ENCODE assay signal across 8 cellular contexts in genomic region chr20:45098096-45098773, GRCh38.
A peak's percentile ranks its signal among the peaks of the same experiment; 100 is the strongest.
DNase-seq lines count a peak whose midpoint lies in the region; ATAC-seq lines count a peak whose summit lies in the region.

No MANE protein-coding gene starts in this region.

- H3K4me1 ChIP-seq in adipocyte (ENCODE audit: control insufficient read depth, insufficient read depth, low read length) (peaks cover 3% of the 10 kb centered on the region), iPS DF 6.9 (ENCODE audit: control insufficient read depth, insufficient read depth, low read length) (peaks cover 6% of the 10 kb centered on the region)

- no peak overlapping the region for H3K27ac ChIP-seq in iPS DF 6.9 (ENCODE audit: low read length)

- DNase-seq in activated CD4-positive, CD25-positive, alpha-beta regulatory T cell treated with anti-CD3 and anti-CD28 coated beads, Interleukin-2, amount 50 U/mL, for 72 hours = peak; percentile 44
- DNase-seq in activated CD4-positive, CD25-positive, alpha-beta regulatory T cell (lab: John Stamatoyannopoulos, UW) = no peak
- DNase-seq in adipocyte (ENCODE audit: low read depth) (peak; percentile 51), iPS DF 6.9 (ENCODE audit: low read depth, low spot score) (peak; percentile 57), midbrain (lab: John Stamatoyannopoulos, UW) (no peak), GM19238 (ENCODE audit: insufficient read length, low spot score) (no peak)
- DNase-seq in stimulated activated effector memory CD8-positive, alpha-beta T cell treated with anti-CD3 and anti-CD28 coated beads, Interleukin-12 subunit alpha, Interleukin-12 subunit beta, amount 100 ng/mL, for 72 hours (ENCODE audit: low spot score in 2 of 2) = no peak

- peak overlapping the region; percentile 59 for H3K4me3 ChIP-seq in adipocyte (ENCODE audit: low read length)
- no peak overlapping the region for H3K4me3 ChIP-seq in iPS DF 6.9 (ENCODE audit: low read length)

- peaks cover 48% of the 10 kb centered on the region for H3K27me3 ChIP-seq in adipocyte (replicated peaks; ENCODE audit: control insufficient read depth, insufficient read depth, low read length)
- H3K27me3 ChIP-seq in iPS DF 6.9 (ENCODE audit: control insufficient read depth, insufficient read depth, low read length) = no peaks in the 10 kb centered on the region

- H3K9me3 Mint-ChIP-seq in stimulated activated effector memory CD8-positive, alpha-beta T cell treated with anti-CD3 and anti-CD28 coated beads, Interleukin-12 subunit alpha, Interleukin-12 subunit beta, amount 100 ng/mL, for 72 hours = no peaks in the 10 kb centered on the region

- no peak overlapping the region for H3K9ac ChIP-seq in adipocyte (ENCODE audit: low read length)

- H3K9me3 ChIP-seq in adipocyte (ENCODE audit: control insufficient read depth, low read length) (no peaks in the 10 kb centered on the region), iPS DF 6.9 (ENCODE audit: control insufficient read depth, insufficient read depth, low read length) (no peaks in the 10 kb centered on the region)

- H3K4me3 Mint-ChIP-seq in stimulated activated effector memory CD8-positive, alpha-beta T cell treated with anti-CD3 and anti-CD28 coated beads, Interleukin-12 subunit alpha, Interleukin-12 subunit beta, amount 100 ng/mL, for 72 hours = peak overlapping the region; percentile 53

- H3K4me1 Mint-ChIP-seq in stimulated activated effector memory CD8-positive, alpha-beta T cell treated with anti-CD3 and anti-CD28 coated beads, Interleukin-12 subunit alpha, Interleukin-12 subunit beta, amount 100 ng/mL, for 72 hours = peaks cover 18% of the 10 kb centered on the region

- ATAC-seq in stimulated activated effector memory CD8-positive, alpha-beta T cell treated with anti-CD3 and anti-CD28 coated beads, Interleukin-12 subunit alpha, Interleukin-12 subunit beta, amount 100 ng/mL, for 72 hours = peak; percentile 31
- no peak for ATAC-seq in HG03378 (IDR thresholded peaks at IDR 0.05; ENCODE audit: unreplicated experiment)

- peaks cover 5% of the 10 kb centered on the region for H3K36me3 Mint-ChIP-seq in stimulated activated effector memory CD8-positive, alpha-beta T cell treated with anti-CD3 and anti-CD28 coated beads, Interleukin-12 subunit alpha, Interleukin-12 subunit beta, amount 100 ng/mL, for 72 hours

- H3K36me3 ChIP-seq in adipocyte (ENCODE audit: control insufficient read depth, insufficient read depth, low read length, severe bottlenecking) = no peaks in the 10 kb centered on the region
- no peaks in the 10 kb centered on the region for H3K36me3 ChIP-seq in iPS DF 6.9 (ENCODE audit: control insufficient read depth, insufficient read depth, low read length)

- H3K27ac Mint-ChIP-seq in stimulated activated effector memory CD8-positive, alpha-beta T cell treated with anti-CD3 and anti-CD28 coated beads, Interleukin-12 subunit alpha, Interleukin-12 subunit beta, amount 100 ng/mL, for 72 hours = no peak overlapping the region

- no CpG with 5 or more reads among the region's 92 CpGs for WGBS in iPS DF 6.9 (ENCODE audit: insufficient coverage, insufficient read length)

Comparison
In these comparisons a context has a peak if more than half of its experiments do, and no peak if none do; other contexts are left out.
1. DNase-seq: peak in activated CD4-positive, CD25-positive, alpha-beta regulatory T cell treated with anti-CD3 and anti-CD28 coated beads, Interleukin-2, amount 50 U/mL, for 72 hours (single experiment), adipocyte (single experiment) and iPS DF 6.9 (single experiment); none in activated CD4-positive, CD25-positive, alpha-beta regulatory T cell (0 of 4), stimulated activated effector memory CD8-positive, alpha-beta T cell treated with anti-CD3 and anti-CD28 coated beads, Interleukin-12 subunit alpha, Interleukin-12 subunit beta, amount 100 ng/mL, for 72 hours (0 of 2), midbrain (single experiment) and GM19238 (single experiment).